Comparison of ENCODE assay signal across 20 cellular contexts in genomic region chr15:75095594-75095993, GRCh38.
DNase-seq lines count a peak whose midpoint lies in the region; ATAC-seq and TF ChIP-seq lines count a peak whose summit lies in the region.
"Had no signal": no experiment of that assay in that cellular context is flagged by ENCODE, and none has a peak within 500 bp of the region (broad histone marks: within the 10 kb centered on the region; RNA-seq: fewer than 3 reads in every experiment).

No MANE protein-coding gene starts in this region.

- peak; percentile 58 for ATAC-seq in GM18498 (IDR thresholded peaks at IDR 0.05; ENCODE audit: unreplicated experiment)
- peak; percentile 57 for ATAC-seq in GM21381 (IDR thresholded peaks at IDR 0.05; ENCODE audit: unreplicated experiment)
- ATAC-seq in HG02938 (IDR thresholded peaks at IDR 0.05; ENCODE audit: unreplicated experiment): peak; percentile 45
- ATAC-seq in HG03521 (IDR thresholded peaks at IDR 0.05; ENCODE audit: unreplicated experiment): no peak
- ATAC-seq: activated CD8-positive, alpha-beta memory T cell treated with anti-CD3 and anti-CD28 coated beads, Interleukin-2, amount 10 ng/mL, durations not matched to agents 7 days and 5 days; stimulated activated naive CD8-positive, alpha-beta T cell treated with anti-CD3 and anti-CD28 coated beads, Interleukin-15, amount 100 ng/mL, for 72 hours had no signal

- H3K4me1 ChIP-seq in KMS-11 (ENCODE audit: low read depth, poor library complexity, severe bottlenecking): peaks cover 23% of the 10 kb centered on the region
- no peaks in the 10 kb centered on the region for H3K4me1 ChIP-seq in BE2C
- H3K4me1 ChIP-seq in mesenchymal stem cell (ENCODE audit: control insufficient read depth, insufficient read depth, low read depth, low read length): no peaks in the 10 kb centered on the region
- no peaks in the 10 kb centered on the region for H3K4me1 ChIP-seq in CD4-positive, alpha-beta memory T cell (ENCODE audit: insufficient read depth, low read length)

- H4K20me1 ChIP-seq in KMS-11 (ENCODE audit: insufficient read depth): no peaks in the 10 kb centered on the region

- H2BK15ac ChIP-seq in mesenchymal stem cell (ENCODE audit: low read depth, poor library complexity, severe bottlenecking): no peak overlapping the region

- H3K36me3 Mint-ChIP-seq in CD4-positive, alpha-beta memory T cell: peaks cover 0 to 1% of the 10 kb centered on the region in 2 donors

- no peak overlapping the region for H2BK12ac ChIP-seq in mesenchymal stem cell (ENCODE audit: low read length in 2 of 2)

- WGBS in mesenchymal stem cell: 96% methylated on average over 3 of the region's 4 CpGs

- H3K23ac ChIP-seq in mesenchymal stem cell (ENCODE audit: low read length in 2 of 2): no peak overlapping the region

- H3K4me3 ChIP-seq in KMS-11 (IDR thresholded peaks at IDR 0.05; ENCODE audit: insufficient read depth, low read depth, low read length): no peak overlapping the region
- no peak overlapping the region for H3K4me3 ChIP-seq in BE2C (ENCODE audit: low read depth, low read length)
- no peak overlapping the region for H3K4me3 ChIP-seq in mesenchymal stem cell (ENCODE audit: insufficient read depth in 1 of 2, low read depth in 1 of 2, low read length in 2 of 2)
- no peak overlapping the region for H3K4me3 ChIP-seq in CD4-positive, alpha-beta memory T cell (ENCODE audit: low read length in 2 of 2)
- H3K4me3 ChIP-seq: PC-9 had no signal

- CTCF ChIA-PET in CD4-positive, alpha-beta memory T cell (lab: Charles Lee; ENCODE audit: partially characterized antibody): no interaction called here

- H2AK5ac ChIP-seq in mesenchymal stem cell (ENCODE audit: low read length, severe bottlenecking): no peak overlapping the region

- H3K9ac ChIP-seq in KMS-11 (no peak overlapping the region), mesenchymal stem cell (ENCODE audit: low read length) (no peak overlapping the region)

- POLR2A ChIA-PET in CD4-positive, alpha-beta memory T cell (lab: Charles Lee; ENCODE audit: partially characterized antibody): no interaction called here

- no peaks in the 10 kb centered on the region for H3K79me2 ChIP-seq in KMS-11 (ENCODE audit: insufficient read depth, low read depth)

- H3K27me3 ChIP-seq in KMS-11 (ENCODE audit: insufficient read depth, low read depth): no peaks in the 10 kb centered on the region
- no peaks in the 10 kb centered on the region; the same call in 1 of the 2 replicates for H3K27me3 ChIP-seq in BE2C
- H3K27me3 ChIP-seq in mesenchymal stem cell (ENCODE audit: control insufficient read depth in 1 of 2, insufficient read depth in 1 of 2, low read length in 2 of 2): peaks cover 0 to 12% of the 10 kb centered on the region in 2 experiments
- no peaks in the 10 kb centered on the region for H3K27me3 ChIP-seq in CD4-positive, alpha-beta memory T cell (ENCODE audit: insufficient read depth, low read length)

- H3K27me3 Mint-ChIP-seq in CD4-positive, alpha-beta memory T cell: no peaks in the 10 kb centered on the region
- H3K27me3 Mint-ChIP-seq: dendritic cell treated with granulocyte-macrophage colony-stimulating factor and Interleukin-4, amounts not matched to agents 40 ng/mL and 50 ng/mL, for 4 days had no signal

- H3K4me2 ChIP-seq in KMS-11 (peak overlapping the region; percentile 36), mesenchymal stem cell (ENCODE audit: low read length, poor library complexity, severe bottlenecking) (no peak overlapping the region)
- H3K4me2 ChIP-seq: PC-9 had no signal

- H2AFZ ChIP-seq in KMS-11 (ENCODE audit: low read depth): no peak overlapping the region
- H2AFZ ChIP-seq in mesenchymal stem cell (ENCODE audit: low read depth, low read length): no peak overlapping the region
- H2AFZ ChIP-seq: PC-9 had no signal

- no peak overlapping the region for H3K14ac ChIP-seq in mesenchymal stem cell (ENCODE audit: low read length in 2 of 2)

- no peak overlapping the region for H3K27ac Mint-ChIP-seq in CD4-positive, alpha-beta memory T cell
- H3K27ac Mint-ChIP-seq: activated CD8-positive, alpha-beta memory T cell treated with anti-CD3 and anti-CD28 coated beads, Interleukin-2, amount 10 ng/mL, durations not matched to agents 7 days and 5 days; dendritic cell treated with granulocyte-macrophage colony-stimulating factor and Interleukin-4, amounts not matched to agents 40 ng/mL and 50 ng/mL, for 4 days; stimulated activated naive CD8-positive, alpha-beta T cell treated with anti-CD3 and anti-CD28 coated beads, Interleukin-15, amount 100 ng/mL, for 72 hours had no signal

- no peak overlapping the region for H2BK5ac ChIP-seq in mesenchymal stem cell (ENCODE audit: low read depth, low read length, poor library complexity, severe bottlenecking)

- no peak overlapping the region for H2BK120ac ChIP-seq in mesenchymal stem cell (ENCODE audit: low read depth, low read length)

- intact Hi-C loops in CD4-positive, alpha-beta memory T cell (cut with micrococcal nuclease): no loop called here

- H3K9me3 ChIP-seq in BE2C (no peaks in the 10 kb centered on the region), mesenchymal stem cell (ENCODE audit: control insufficient read depth, low read length) (no peaks in the 10 kb centered on the region)
- no peaks in the 10 kb centered on the region for H3K9me3 ChIP-seq in CD4-positive, alpha-beta memory T cell (ENCODE audit: control insufficient read depth in 1 of 2, low read length in 2 of 2)

- TF ChIP-seq CTCF in KMS-11 (conservative IDR thresholded peaks at IDR 0.05; ENCODE audit: low read depth, low read length) (no peak), BE2C (IDR thresholded peaks at IDR 0.05; ENCODE audit: low read depth, low read length) (no peak)

- H3K9me3 Mint-ChIP-seq in CD4-positive, alpha-beta memory T cell: peaks cover 0 to 4% (median 0%) of the 10 kb centered on the region in 8 donors
- H3K9me3 Mint-ChIP-seq: dendritic cell treated with granulocyte-macrophage colony-stimulating factor and Interleukin-4, amounts not matched to agents 40 ng/mL and 50 ng/mL, for 4 days; stimulated activated naive CD8-positive, alpha-beta T cell treated with anti-CD3 and anti-CD28 coated beads, Interleukin-15, amount 100 ng/mL, for 72 hours had no signal

- H3K79me1 ChIP-seq in mesenchymal stem cell (replicated peaks; ENCODE audit: low read length, poor library complexity, severe bottlenecking): no peaks in the 10 kb centered on the region

- H3K27ac ChIP-seq in KMS-11: no peak overlapping the region; the same call in 1 of the 2 replicates
- H3K27ac ChIP-seq in mesenchymal stem cell (ENCODE audit: low read length, poor library complexity, severe bottlenecking): no peak overlapping the region
- H3K27ac ChIP-seq in CD4-positive, alpha-beta memory T cell (ENCODE audit: low read depth, low read length): no peak overlapping the region
- H3K27ac ChIP-seq: PC-9, WERI-Rb-1 had no signal

- no peak overlapping the region for H3K4ac ChIP-seq in mesenchymal stem cell (ENCODE audit: low read depth in 1 of 2, low read length in 2 of 2)

- no peak overlapping the region for H4K8ac ChIP-seq in mesenchymal stem cell (ENCODE audit: low read length)

- DNase-seq in BE2C: no peak
- no peak for DNase-seq in mesenchymal stem cell
- DNase-seq in CD4-positive, alpha-beta memory T cell: no peak
- DNase-seq: ACHN; activated CD8-positive, alpha-beta memory T cell treated with anti-CD3 and anti-CD28 coated beads, Interleukin-2, amount 10 ng/mL, durations not matched to agents 7 days and 5 days; activated naive CD4-positive, alpha-beta T cell; H7; hypothalamus; NCI-H1105; NCI-H446 treated with DMSO at 0.1 percent for 48 hours; PC-9; small intestine; stimulated activated naive CD8-positive, alpha-beta T cell treated with anti-CD3 and anti-CD28 coated beads, Interleukin-15, amount 100 ng/mL, for 72 hours; WERI-Rb-1 had no signal

- H3K4me3 Mint-ChIP-seq in CD4-positive, alpha-beta memory T cell: no peak overlapping the region
- H3K4me3 Mint-ChIP-seq: activated CD8-positive, alpha-beta memory T cell treated with anti-CD3 and anti-CD28 coated beads, Interleukin-2, amount 10 ng/mL, durations not matched to agents 7 days and 5 days; dendritic cell treated with granulocyte-macrophage colony-stimulating factor and Interleukin-4, amounts not matched to agents 40 ng/mL and 50 ng/mL, for 4 days had no signal

- peaks cover 0 to 5% (median under 1%) of the 10 kb centered on the region in 4 donors for H3K4me1 Mint-ChIP-seq in CD4-positive, alpha-beta memory T cell

- H3K36me3 ChIP-seq in KMS-11 (ENCODE audit: insufficient read depth) (no peaks in the 10 kb centered on the region), BE2C (no peaks in the 10 kb centered on the region), mesenchymal stem cell (ENCODE audit: control insufficient read depth in 1 of 2, insufficient read depth in 2 of 2, low read depth in 1 of 2, low read length in 2 of 2) (no peaks in the 10 kb centered on the region)
- H3K36me3 ChIP-seq in CD4-positive, alpha-beta memory T cell (ENCODE audit: insufficient read depth, low read length): no peaks in the 10 kb centered on the region
- H3K36me3 ChIP-seq: WERI-Rb-1 had no signal

- H4K91ac ChIP-seq in mesenchymal stem cell (ENCODE audit: low read length): no peak overlapping the region

- H3K18ac ChIP-seq in mesenchymal stem cell (ENCODE audit: low read depth in 1 of 2, low read length in 2 of 2): no peak overlapping the region
